27 cellular contexts compared by ENCODE assay signal in the genomic region with DNA sequence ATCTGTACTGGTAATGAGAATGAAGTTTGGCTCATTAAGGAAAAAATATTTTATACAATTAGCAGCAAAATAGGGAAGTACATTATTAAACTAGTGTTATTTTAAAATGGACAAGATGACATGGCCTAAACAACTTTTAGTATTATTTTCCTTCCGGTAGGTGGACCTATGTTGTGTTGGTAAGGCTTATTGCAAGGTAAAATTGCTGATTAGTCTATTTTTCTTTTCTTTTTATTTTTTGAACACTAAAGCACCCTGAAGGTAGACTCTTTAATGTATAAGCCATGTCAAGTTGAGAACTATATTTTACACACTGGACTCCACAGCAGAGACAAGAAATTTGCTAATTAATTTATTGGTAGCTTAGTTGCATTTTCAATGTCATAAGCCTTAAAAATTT.
"Had no signal": no experiment of that assay in that cellular context is flagged by ENCODE, and none has a peak within 500 bp of the region (broad histone marks: within the 10 kb centered on the region; RNA-seq: fewer than 3 reads in every experiment).

No MANE protein-coding gene starts in this region.

- H3K9me3 ChIP-seq: stomach, suprapubic skin, testis, thoracic aorta, thyroid gland, tibial artery, tibial nerve, transverse colon, upper lobe of left lung, upper lobe of right lung, uterus, vagina had no signal

- H3K27ac ChIP-seq: stomach, suprapubic skin, testis, thoracic aorta, thyroid gland, tibial artery, tibial nerve, transverse colon, upper lobe of left lung, upper lobe of right lung, uterus, vagina had no signal

- ATAC-seq: stimulated activated effector memory CD8-positive, alpha-beta T cell treated with anti-CD3 and anti-CD28 coated beads, Interleukin-12 subunit alpha, Interleukin-12 subunit beta, amount 100 ng/mL, for 72 hours; stimulated activated memory B cell treated with anti-CD40 and anti-IgM and Interleukin-4, amounts not matched to agents 10 μg/mL and 1 μg/mL and 100 μg/mL, for 72 hours; stimulated activated naive B cell treated with anti-CD40 and anti-IgM and Interleukin-4, amounts not matched to agents 10 μg/mL and 1 μg/mL and 100 μg/mL, for 72 hours; stimulated activated naive CD8-positive, alpha-beta T cell treated with anti-CD3 and anti-CD28 coated beads, Interleukin-15, amount 100 ng/mL, for 72 hours; stimulated activated naive CD8-positive, alpha-beta T cell treated with anti-CD3 and anti-CD28 coated beads, Interleukin-15, Interleukin-2, amounts not matched to agents 100 U/mL and 50 U/mL, for 24 hours; upper lobe of right lung had no signal

- H3K4me3 ChIP-seq: stomach, suprapubic skin, testis, thoracic aorta, thyroid gland, tibial artery, tibial nerve, transverse colon, upper lobe of left lung, upper lobe of right lung, uterus, vagina had no signal

- H3K4me1 ChIP-seq: stomach, suprapubic skin, testis, thyroid gland, tibial artery, tibial nerve, transverse colon, upper lobe of left lung, upper lobe of right lung, uterus, vagina had no signal

- FAIRE-seq: urothelium cell line had no signal

- DNase-seq: stimulated activated CD4-positive, alpha-beta T cell treated with anti-CD3 and anti-CD28 coated beads, Interleukin-2, amount 100 ng/mL, for 48 hours; stimulated activated CD4-positive, alpha-beta T cell treated with anti-CD3 and anti-CD28 coated beads, Interleukin-4, amount 100 ng/mL, for 1 hour; stimulated activated CD4-positive, alpha-beta T cell treated with anti-CD3 and anti-CD28 coated beads, Interleukin-4, amount 100 ng/mL, for 24 hours; stimulated activated CD4-positive, alpha-beta T cell treated with anti-CD3 and anti-CD28 coated beads, Interleukin-4, amount 100 ng/mL, for 4 hours; stimulated activated CD8-positive, alpha-beta memory T cell treated with anti-CD3 and anti-CD28 coated beads, Interleukin-4, amount 100 ng/mL, for 48 hours; stimulated activated naive B cell treated with anti-CD40 and anti-IgM and Interleukin-4, amounts not matched to agents 10 μg/mL and 1 μg/mL and 100 μg/mL, for 72 hours; stimulated activated naive CD4-positive, alpha-beta T cell; stimulated activated naive CD4-positive, alpha-beta T cell treated with Interleukin-2 at 50 U/mL for 16 hours; stimulated activated naive CD8-positive, alpha-beta T cell treated with anti-CD3 and anti-CD28 coated beads, Interleukin-15, amount 100 ng/mL, for 72 hours; stimulated activated naive CD8-positive, alpha-beta T cell treated with anti-CD3 and anti-CD28 coated beads, Interleukin-15, Interleukin-2, amounts not matched to agents 100 U/mL and 50 U/mL, for 24 hours; stomach; substantia nigra; testis; thyroid gland; tibial artery; transverse colon; trophoblast cell; upper lobe of left lung; upper lobe of right lung; uterus had no signal

- H3K27me3 ChIP-seq: stomach, suprapubic skin, testis, thyroid gland, tibial artery, tibial nerve, transverse colon, upper lobe of left lung, upper lobe of right lung, uterus, vagina had no signal

- H3K36me3 ChIP-seq: stomach, suprapubic skin, thoracic aorta, thyroid gland, tibial artery, tibial nerve, transverse colon, upper lobe of left lung, upper lobe of right lung, uterus, vagina had no signal
